22 cellular contexts compared by ENCODE assay signal in the genomic region with DNA sequence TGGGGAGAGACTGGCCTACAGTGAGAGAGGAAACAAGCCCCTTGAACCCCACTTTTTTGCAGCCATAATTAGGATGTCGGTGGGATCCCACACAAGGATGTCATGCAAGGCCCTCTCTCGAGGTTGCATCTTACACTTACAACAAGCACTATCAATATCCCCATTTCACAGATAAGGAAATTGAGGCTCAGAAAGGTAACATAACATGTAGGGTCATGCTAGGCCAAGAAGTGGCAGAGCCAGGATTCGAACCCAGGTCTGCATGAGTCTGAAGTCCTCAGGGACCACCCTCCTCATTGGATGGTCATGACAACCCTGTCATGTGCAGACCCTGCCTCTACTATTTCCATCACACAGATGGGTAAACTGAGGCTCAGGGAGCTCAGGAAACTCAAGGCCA.
DNase-seq lines count a peak whose midpoint lies in the region; ATAC-seq, FAIRE-seq and TF ChIP-seq lines count a peak whose summit lies in the region.
"Had no signal": no experiment of that assay in that cellular context is flagged by ENCODE, and none has a peak within 500 bp of the region (broad histone marks: within the 10 kb centered on the region; RNA-seq: fewer than 3 reads in every experiment).

No MANE protein-coding gene starts in this region.

- no peak overlapping the region for H2AFZ ChIP-seq in K562 (ENCODE audit: low read depth, low read length)
- no peak overlapping the region for H2AFZ ChIP-seq in neural progenitor cell (replicated peaks)
- H2AFZ ChIP-seq: GM23338 had no signal

- H3K9me3 Mint-ChIP-seq in neural progenitor cell: no peaks in the 10 kb centered on the region
- H3K9me3 Mint-ChIP-seq: CD4-positive, alpha-beta memory T cell; GM23338; H9 had no signal

- H3K27ac ChIP-seq in BLaER1: 0 out of 2 replicates have a peak overlapping the region, but pooled peaks have one; percentile 35
- no peak overlapping the region for H3K27ac ChIP-seq in K562 (ENCODE audit: extremely low read depth, low read depth, low read length)
- H3K27ac ChIP-seq in neural progenitor cell: no peak overlapping the region
- peak overlapping the region in 6 of 8 donors; percentile 81 to 93 (median 86) for H3K27ac ChIP-seq in spleen
- H3K27ac ChIP-seq: 22Rv1, A549 had no signal

- intact Hi-C loops in K562 (cut with micrococcal nuclease) (no loop called here), spleen (cut with DNase I; ENCODE audit: low total_unique reads) (no loop called here)

- no peak for TF ChIP-seq RAD21 in K562 (CRISPR knock-in tag; conservative IDR thresholded peaks at IDR 0.05 in 1 of 2, IDR thresholded peaks at IDR 0.05 in 1 of 2)

- H3K4me3 ChIP-seq in BLaER1 (no peak overlapping the region), K562 (no peak overlapping the region), neural progenitor cell (no peak overlapping the region), spleen (no peak overlapping the region)
- H3K4me3 ChIP-seq: A549, GM23338 had no signal

- peaks cover 63% of the 10 kb centered on the region for H3K4me1 ChIP-seq in BLaER1
- peaks cover 7 to 22% of the 10 kb centered on the region in 2 experiments for H3K4me1 ChIP-seq in K562 (replicated peaks in 1 of 2; ENCODE audit: control insufficient read depth in 2 of 2, insufficient read depth in 2 of 2, low read length in 2 of 2)
- H3K4me1 ChIP-seq in neural progenitor cell: peaks cover 19% of the 10 kb centered on the region
- peaks cover 13 to 57% (median 35%) of the 10 kb centered on the region in 6 donors for H3K4me1 ChIP-seq in spleen
- H3K4me1 ChIP-seq: BE2C had no signal

- H3K27ac Mint-ChIP-seq in neural progenitor cell: peak overlapping the region; percentile 76
- H3K27ac Mint-ChIP-seq: CD4-positive, alpha-beta memory T cell; GM23338; H9 had no signal

- H3K9me1 ChIP-seq in K562 (ENCODE audit: control insufficient read depth, insufficient read depth, low read length): no peaks in the 10 kb centered on the region

- no TSS peak for BruUV-seq in K562 (replicated peaks; lab: Mats Ljungman, UMichigan)

- WGBS in K562 (ENCODE audit: insufficient coverage, low coverage, missing lambda C conversion rate): 59% methylated on average over 3 of the region's 3 CpGs
- 85 to 99% (median 94%) methylated on average over 3 of the region's 3 CpGs for WGBS in spleen, 5 donors

- H3F3A ChIP-seq in neural progenitor cell (ENCODE audit: low read depth): no peaks in the 10 kb centered on the region

- no peaks in the 10 kb centered on the region for H3K36me3 Mint-ChIP-seq in neural progenitor cell
- H3K36me3 Mint-ChIP-seq: CD4-positive, alpha-beta memory T cell had no signal

- DNase-seq in K562 (ENCODE audit: extremely low read depth in 1 of 4, low spot score in 3 of 4) (no peak), neural progenitor cell (ENCODE audit: low spot score) (no peak), spleen (no peak), GM12891 (ENCODE audit: insufficient read length, low spot score) (no peak), DMS79 (lab: John Stamatoyannopoulos, UW) (no peak)
- DNase-seq: ACHN; AML-193; BE2C; Calu3; CD4-positive, alpha-beta memory T cell; COR-L47; DMS53; DND-41; H9 had no signal

- no peak for TF ChIP-seq CTCF in K562 (IDR thresholded peaks at IDR 0.05 in 2 of 3, conservative IDR thresholded peaks at IDR 0.05 in 1 of 3; ENCODE audit: insufficient read depth in 2 of 3, low read depth in 1 of 3, low read length in 3 of 3)
- TF ChIP-seq CTCF in neural progenitor cell (IDR thresholded peaks at IDR 0.05): no peak
- TF ChIP-seq CTCF in spleen (IDR thresholded peaks at IDR 0.05 in 8 of 11, conservative IDR thresholded peaks at IDR 0.05 in 3 of 11): no peak

- no peaks in the 10 kb centered on the region for H3K36me3 ChIP-seq in BLaER1
- no peaks in the 10 kb centered on the region for H3K36me3 ChIP-seq in K562 (ENCODE audit: control insufficient read depth, insufficient read depth, low read length)
- no peaks in the 10 kb centered on the region for H3K36me3 ChIP-seq in neural progenitor cell
- H3K36me3 ChIP-seq in spleen: no peaks in the 10 kb centered on the region
- H3K36me3 ChIP-seq: BE2C had no signal

- CTCF ChIA-PET in K562 (lab: Yijun Ruan, JAX; ENCODE audit: low intra/inter-chr PET ratio): no interaction called here

- peaks cover 2% of the 10 kb centered on the region for H3K27me3 Mint-ChIP-seq in neural progenitor cell (ENCODE audit: insufficient read depth, low read depth)

- H3K4me3 Mint-ChIP-seq in neural progenitor cell: no peak overlapping the region
- H3K4me3 Mint-ChIP-seq: CD4-positive, alpha-beta memory T cell; GM23338; H9 had no signal

- no peak for TF ChIP-seq POLR2A in K562 (conservative IDR thresholded peaks at IDR 0.05)
- no peak for TF ChIP-seq POLR2A in spleen (IDR thresholded peaks at IDR 0.05)
- no peak for TF ChIP-seq POLR2A in GM12891 (IDR thresholded peaks at IDR 0.05; ENCODE audit: low read depth, low read length)

- no peak for FAIRE-seq in K562 (lab: Jason Lieb, UNC)
- FAIRE-seq in GM12891 (lab: Jason Lieb, UNC): no peak
- FAIRE-seq: A549, G401.6, GM19239 had no signal

- H3K27me3 ChIP-seq in BLaER1 (no peaks in the 10 kb centered on the region), K562 (ENCODE audit: control insufficient read depth in 2 of 2, insufficient read depth in 2 of 2, low read length in 2 of 2) (no peaks in the 10 kb centered on the region; a peak in 1 of 5 replicates), neural progenitor cell (no peaks in the 10 kb centered on the region), spleen (replicated peaks in 1 of 7) (no peaks in the 10 kb centered on the region)
- H3K27me3 ChIP-seq: BE2C had no signal

- H3K79me2 ChIP-seq in K562 (ENCODE audit: control insufficient read depth, insufficient read depth, low read length): no peaks in the 10 kb centered on the region
- H3K79me2 ChIP-seq in neural progenitor cell (ENCODE audit: low read depth): no peaks in the 10 kb centered on the region

- no peak overlapping the region for H3K9ac ChIP-seq in BLaER1
- H3K9ac ChIP-seq in K562 (ENCODE audit: insufficient read depth in 1 of 2, low read depth in 2 of 2, low read length in 2 of 2): 0 out of 4 replicates have a peak overlapping the region, but pooled peaks of 1 of the 2 experiments have one; percentile 24
- H3K9ac ChIP-seq in neural progenitor cell: no peak overlapping the region

- peaks cover 13% of the 10 kb centered on the region for H3K4me1 Mint-ChIP-seq in neural progenitor cell
- H3K4me1 Mint-ChIP-seq: CD4-positive, alpha-beta memory T cell had no signal

- in situ Hi-C loops in K562 (cut with MboI): no loop called here

- TF ChIP-seq EP300 in K562 (IDR thresholded peaks at IDR 0.05; ENCODE audit: low read length): no peak

- ATAC-seq in K562 (no peak), GM21619 (IDR thresholded peaks at IDR 0.05; ENCODE audit: unreplicated experiment) (no peak)
- ATAC-seq: A549, GM23338, HCT116 had no signal

- H4K20me1 ChIP-seq in BLaER1 (no peaks in the 10 kb centered on the region), K562 (replicated peaks; ENCODE audit: control insufficient read depth, insufficient read depth, low read length) (no peaks in the 10 kb centered on the region), neural progenitor cell (ENCODE audit: low read depth) (no peaks in the 10 kb centered on the region)

- POLR2A ChIA-PET in K562 (lab: Yijun Ruan, JAX): no interaction called here

- H3K9me3 ChIP-seq in BLaER1 (no peaks in the 10 kb centered on the region), K562 (replicated peaks; ENCODE audit: control insufficient read depth, insufficient read depth, low read depth, low read length) (no peaks in the 10 kb centered on the region), neural progenitor cell (ENCODE audit: low read depth) (no peaks in the 10 kb centered on the region), spleen (no peaks in the 10 kb centered on the region)
- H3K9me3 ChIP-seq: A549, BE2C had no signal

- H3K4me2 ChIP-seq in BLaER1 (no peak overlapping the region), K562 (ENCODE audit: insufficient read depth, low read length) (no peak overlapping the region), neural progenitor cell (no peak overlapping the region)
- H3K4me2 ChIP-seq: A549, GM23338 had no signal

TF ChIP-seq in K562, 482 proteins besides CTCF, POLR2A, EP300 and RAD21 (continues in another document):
- TF ChIP-seq CBFA2T3 (IDR thresholded peaks at IDR 0.05): no peak
- no peak for TF ChIP-seq ZNF121 (CRISPR knock-in tag; conservative IDR thresholded peaks at IDR 0.05)
- TF ChIP-seq RBM25 (IDR thresholded peaks at IDR 0.05; ENCODE audit: low read depth, low read length, severe bottlenecking): peak; percentile 76
- 0 out of 4 replicates have a peak, but pooled peaks of 1 of the 2 experiments have one; percentile 15 for TF ChIP-seq KDM1A (IDR thresholded peaks at IDR 0.05)

TF ChIP-seq in GM12891, 5 proteins besides CTCF, POLR2A, EP300 and RAD21:
- TF ChIP-seq SPI1 (IDR thresholded peaks at IDR 0.05; ENCODE audit: low read depth, low read length): no peak
- TF ChIP-seq PAX5 (IDR thresholded peaks at IDR 0.05; ENCODE audit: insufficient read depth, low read length, severe bottlenecking): no peak
- no peak for TF ChIP-seq POLR2AphosphoS5 (IDR thresholded peaks at IDR 0.05; ENCODE audit: low read depth, low read length)
- no peak for TF ChIP-seq POU2F2 (IDR thresholded peaks at IDR 0.05; ENCODE audit: low read depth, low read length)

Comparison
In these comparisons a context has a peak if more than half of its experiments do, and no peak if none do; other contexts are left out.
1. H3K27ac ChIP-seq: peak in BLaER1 (single experiment) and spleen (6 of 8); none in K562 (single experiment) and neural progenitor cell (single experiment).